Comparison of ENCODE assay signal across 9 cellular contexts in genomic region chr19:5968431-5969373, GRCh38. TPM values are rescaled to one million over a fixed set of nuclear protein-coding genes. Genes with fewer than 3 reads are reported as not detected.
A peak's percentile ranks its signal among the peaks of the same experiment; 100 is the strongest.
DNase-seq lines count a peak whose midpoint lies in the region; ATAC-seq, FAIRE-seq and TF ChIP-seq lines count a peak whose summit lies in the region.
"Had no signal": no experiment of that assay in that cellular context is flagged by ENCODE, and none has a peak within 500 bp of the region (broad histone marks: within the 10 kb centered on the region; RNA-seq: fewer than 3 reads in every experiment).

No MANE protein-coding gene starts in this region.

- no peak for TF ChIP-seq CTCF in 22Rv1 (IDR thresholded peaks at IDR 0.05)
- TF ChIP-seq CTCF in bronchial epithelial cell (IDR thresholded peaks at IDR 0.05; ENCODE audit: insufficient read depth, low read length, severe bottlenecking): no peak

- FAIRE-seq in bronchial epithelial cell (lab: Jason Lieb, UNC) (peak; percentile 98), GM12892 (lab: Jason Lieb, UNC) (no peak)

- no peaks in the 10 kb centered on the region for H3K27me3 Mint-ChIP-seq in activated T-cell treated with anti-CD3 and anti-CD28 coated beads, Interleukin-2, amount 50 U/mL, for 4 hours (ENCODE audit: low read depth)

- no peaks in the 10 kb centered on the region for H3K9me3 Mint-ChIP-seq in activated T-cell treated with anti-CD3 and anti-CD28 coated beads, Interleukin-2, amount 50 U/mL, for 4 hours

- TF ChIP-seq POLR2A in GM12892 (IDR thresholded peaks at IDR 0.05; ENCODE audit: low read depth, low read length): no peak

- peaks cover 82% of the 10 kb centered on the region for H3K4me1 Mint-ChIP-seq in activated T-cell treated with anti-CD3 and anti-CD28 coated beads, Interleukin-2, amount 50 U/mL, for 4 hours (ENCODE audit: low read depth)

- H3K4me3 ChIP-seq in bronchial epithelial cell (ENCODE audit: low read depth, low read length): no peak overlapping the region

- no peak for ATAC-seq in GM18873 (IDR thresholded peaks at IDR 0.05; ENCODE audit: low FRiP score, unreplicated experiment)
- ATAC-seq in activated T-cell treated with anti-CD3 and anti-CD28 coated beads, Interleukin-2, amount 50 U/mL, for 4 hours: no peak

- no peak overlapping the region for H3K4me3 Mint-ChIP-seq in activated T-cell treated with anti-CD3 and anti-CD28 coated beads, Interleukin-2, amount 50 U/mL, for 4 hours

- peak; percentile 84 for DNase-seq in NCI-H2029 (lab: John Stamatoyannopoulos, UW)
- peak; percentile 79 for DNase-seq in bronchial epithelial cell (ENCODE audit: low read depth)
- peak; percentile 25 for DNase-seq in midbrain (lab: John Stamatoyannopoulos, UW)
- DNase-seq in T1000 (lab: John Stamatoyannopoulos, UW): no peak
- DNase-seq in GM12892 (ENCODE audit: insufficient read length): no peak
- no peak for DNase-seq in activated T-cell treated with anti-CD3 and anti-CD28 coated beads, Interleukin-2, amount 50 U/mL, for 4 hours
- DNase-seq: activated gamma-delta T cell had no signal

- peaks cover 5% of the 10 kb centered on the region for H3K36me3 ChIP-seq in bronchial epithelial cell (ENCODE audit: control insufficient read depth, insufficient read depth, low read length)

- peaks cover 17% of the 10 kb centered on the region for H3K36me3 Mint-ChIP-seq in activated T-cell treated with anti-CD3 and anti-CD28 coated beads, Interleukin-2, amount 50 U/mL, for 4 hours (ENCODE audit: insufficient read depth)

- H3K27ac ChIP-seq in 22Rv1: peak overlapping the region; percentile 35

- no peaks in the 10 kb centered on the region for H3K27me3 ChIP-seq in bronchial epithelial cell (ENCODE audit: control insufficient read depth, insufficient read depth, low read length)

RNA-seq across cellular contexts. Expression of gene RANBP3, which starts 9.2 kb away (rescaled TPM):
- total RNA-seq in bronchial epithelial cell: 25.0 and 27.9 TPM in 2 replicates
- polyA plus RNA-seq in GM12892 (2012; ENCODE audit: missing spikeins): 34.6 TPM
- total RNA-seq in activated T-cell treated with anti-CD3 and anti-CD28 coated beads, Interleukin-2, amount 50 U/mL, for 4 hours: 100 to 1,000 TPM; 101 to 104 (median 103) TPM

RNA-seq across cellular contexts. Expression of gene CAPS, which starts 54.6 kb away (rescaled TPM):
- 8.2 and 18.8 TPM in 2 replicates for total RNA-seq in bronchial epithelial cell
- polyA plus RNA-seq in GM12892 (2012; ENCODE audit: missing spikeins): 2.0 TPM
- 1 to 10 TPM; 1.6 to 3.7 (median 2.7) TPM for total RNA-seq in activated T-cell treated with anti-CD3 and anti-CD28 coated beads, Interleukin-2, amount 50 U/mL, for 4 hours

Comparison
In these comparisons a context has a peak if more than half of its experiments do, and no peak if none do; other contexts are left out.
1. DNase-seq: peak in NCI-H2029 (single experiment), bronchial epithelial cell (single experiment) and midbrain (single experiment); none in T1000 (single experiment), GM12892 (single experiment) and activated T-cell treated with anti-CD3 and anti-CD28 coated beads, Interleukin-2, amount 50 U/mL, for 4 hours (single experiment).